Comparison of ENCODE assay signal across 20 cellular contexts in genomic region chr13:33321686-33322473, GRCh38. TPM values are rescaled to one million over a fixed set of nuclear protein-coding genes. Genes with fewer than 3 reads are reported as not detected.
A peak's percentile ranks its signal among the peaks of the same experiment; 100 is the strongest.
DNase-seq lines count a peak whose midpoint lies in the region; ATAC-seq and TF ChIP-seq lines count a peak whose summit lies in the region.
"Had no signal": no experiment of that assay in that cellular context is flagged by ENCODE, and none has a peak within 500 bp of the region (broad histone marks: within the 10 kb centered on the region; RNA-seq: fewer than 3 reads in every experiment).

No MANE protein-coding gene starts in this region.

- peaks cover 10% of the 10 kb centered on the region for H3K79me2 ChIP-seq in osteoblast (ENCODE audit: insufficient read depth, low read length)

- H3K4me3 ChIP-seq in breast epithelium (peak overlapping the region in 1 of 3 donors; percentile 49), fibroblast of pulmonary artery (replicated peaks; ENCODE audit: low read depth, low read length) (peak overlapping the region; percentile 36), osteoblast (ENCODE audit: insufficient read depth, low read length) (no peak overlapping the region), upper lobe of right lung (no peak overlapping the region)
- H3K4me3 ChIP-seq: colonic mucosa, GM23338 had no signal

- DNase-seq in breast epithelium (ENCODE audit: low spot score in 2 of 2), result no peak
- no peak for DNase-seq in MCF 10A (ENCODE audit: unreplicated experiment)
- DNase-seq in fibroblast of pulmonary artery (ENCODE audit: low read depth), result peak; percentile 71
- no peak for DNase-seq in osteoblast (ENCODE audit: insufficient read length, low spot score, missing footprints)
- DNase-seq in upper lobe of right lung, result no peak
- no peak for DNase-seq in SIG-M5 treated with dmso at 0.1 percent for 504 hours (lab: John Stamatoyannopoulos, UW; ENCODE audit: unreplicated experiment)
- DNase-seq in NK-92 treated with Interleukin-12 subunit alpha and Interleukin-12 subunit beta, amount 100 ng/mL, for 24 hours (lab: John Stamatoyannopoulos, UW), result no peak
- DNase-seq: 8988T; activated CD4-positive, alpha-beta T cell treated with anti-CD3 and anti-CD28 coated beads for 36 hours; activated T-cell treated with anti-CD3 and anti-CD28 coated beads, Interleukin-2, amount 50 U/mL, for 1 hour; colonic mucosa; erythroblast; KBM-7; NCI-H1436 treated with DMSO at 0.1 percent for 48 hours; NCI-H510A; stimulated activated CD4-positive, alpha-beta T cell treated with anti-CD3 and anti-CD28 coated beads, Interleukin-4, amount 100 ng/mL, for 1 hour had no signal

- ATAC-seq in upper lobe of right lung (no peak), GM18511 (IDR thresholded peaks at IDR 0.05; ENCODE audit: unreplicated experiment) (no peak)
- ATAC-seq: activated CD4-positive, alpha-beta T cell treated with anti-CD3 and anti-CD28 coated beads for 36 hours; GM23338; Panc1 had no signal

- H2AFZ ChIP-seq in osteoblast (ENCODE audit: low read length), result no peak overlapping the region
- H2AFZ ChIP-seq: GM23338 had no signal

- H3K27me3 ChIP-seq in breast epithelium (no peaks in the 10 kb centered on the region), osteoblast (ENCODE audit: insufficient read depth, low read length) (no peaks in the 10 kb centered on the region), upper lobe of right lung (no peaks in the 10 kb centered on the region)
- H3K27me3 ChIP-seq: colonic mucosa had no signal

- H3K27ac ChIP-seq in breast epithelium, result peak overlapping the region; percentile 35 to 66
- H3K27ac ChIP-seq in osteoblast (ENCODE audit: low read depth, low read length), result no peak overlapping the region
- H3K27ac ChIP-seq in upper lobe of right lung, result peak overlapping the region; percentile 33
- H3K27ac ChIP-seq: colonic mucosa had no signal

- H3K4me1 Mint-ChIP-seq in MCF 10A (ENCODE audit: insufficient read depth, unreplicated experiment), result peaks cover 4% of the 10 kb centered on the region
- H3K4me1 Mint-ChIP-seq: activated CD4-positive, alpha-beta T cell treated with anti-CD3 and anti-CD28 coated beads for 36 hours had no signal

- no peaks in the 10 kb centered on the region for H4K20me1 ChIP-seq in osteoblast (ENCODE audit: insufficient read depth, low read length)

- POLR2A ChIA-PET in MCF 10A (lab: Yijun Ruan, JAX), result interaction anchor here (0.7 kb wide), 1 partner anchor 222 kb away, joined by 3 read pairs; no protein-coding TSS in a partner anchor

- no peaks in the 10 kb centered on the region for H3K9me3 ChIP-seq in breast epithelium
- H3K9me3 ChIP-seq in osteoblast (ENCODE audit: low read depth, low read length), result no peaks in the 10 kb centered on the region
- no peaks in the 10 kb centered on the region for H3K9me3 ChIP-seq in upper lobe of right lung
- H3K9me3 ChIP-seq: colonic mucosa had no signal

- no peak for TF ChIP-seq POLR2A in breast epithelium (IDR thresholded peaks at IDR 0.05)

- no TSS peak for BruUV-seq in MCF 10A (replicated peaks; lab: Mats Ljungman, UMichigan)

- no peak overlapping the region for H3K27ac Mint-ChIP-seq in MCF 10A (ENCODE audit: low read depth, unreplicated experiment)
- H3K27ac Mint-ChIP-seq: activated CD4-positive, alpha-beta T cell treated with anti-CD3 and anti-CD28 coated beads for 36 hours; activated naive CD8-positive, alpha-beta T cell; GM23338 had no signal

- H3K4me2 ChIP-seq in osteoblast (ENCODE audit: insufficient read depth, low read length), result peak overlapping the region; percentile 1
- H3K4me2 ChIP-seq: GM23338 had no signal

- intact Hi-C loops in breast epithelium (cut with DNase I; ENCODE audit: low total_unique reads), result no loop called here
- intact Hi-C loops in MCF 10A (cut with micrococcal nuclease), result no loop called here
- intact Hi-C loops in upper lobe of right lung (cut with DNase I), result no loop called here

- H3K27me3 Mint-ChIP-seq in MCF 10A (ENCODE audit: insufficient read depth, unreplicated experiment), result no peaks in the 10 kb centered on the region
- H3K27me3 Mint-ChIP-seq: activated naive CD8-positive, alpha-beta T cell had no signal

- TF ChIP-seq CTCF in breast epithelium (IDR thresholded peaks at IDR 0.05), result no peak
- TF ChIP-seq CTCF in MCF 10A (IDR thresholded peaks at IDR 0.05; ENCODE audit: unreplicated experiment), result no peak
- TF ChIP-seq CTCF in fibroblast of pulmonary artery (IDR thresholded peaks at IDR 0.05; ENCODE audit: low read length, missing control alignments), result no peak
- no peak for TF ChIP-seq CTCF in osteoblast (IDR thresholded peaks at IDR 0.05; ENCODE audit: extremely low read depth, low read depth, low read length)
- no peak for TF ChIP-seq CTCF in upper lobe of right lung (IDR thresholded peaks at IDR 0.05)

- H3K36me3 ChIP-seq in breast epithelium (no peaks in the 10 kb centered on the region), osteoblast (ENCODE audit: insufficient read depth, low read length) (no peaks in the 10 kb centered on the region), upper lobe of right lung (no peaks in the 10 kb centered on the region)
- H3K36me3 ChIP-seq: colonic mucosa had no signal

- CTCF ChIA-PET in MCF 10A (lab: Yijun Ruan, JAX), result interaction anchor here (0.7 to 1.2 kb wide), 3 partner anchors 8 to 27 kb away, joined by 3 to 4 read pairs (median 3); no protein-coding TSS in a partner anchor

- H3K4me1 ChIP-seq in breast epithelium (no peaks in the 10 kb centered on the region), osteoblast (ENCODE audit: insufficient read depth, low read length) (no peaks in the 10 kb centered on the region), upper lobe of right lung (no peaks in the 10 kb centered on the region)
- H3K4me1 ChIP-seq: colonic mucosa had no signal

- no peak overlapping the region for H3K4me3 Mint-ChIP-seq in MCF 10A (ENCODE audit: unreplicated experiment)
- H3K4me3 Mint-ChIP-seq: activated CD4-positive, alpha-beta T cell treated with anti-CD3 and anti-CD28 coated beads for 36 hours; activated naive CD8-positive, alpha-beta T cell; GM23338 had no signal

- H3K9me3 Mint-ChIP-seq in MCF 10A (ENCODE audit: unreplicated experiment), result peaks cover 9% of the 10 kb centered on the region
- H3K9me3 Mint-ChIP-seq: GM23338 had no signal

- H3K36me3 Mint-ChIP-seq in MCF 10A (ENCODE audit: insufficient read depth, unreplicated experiment), result no peaks in the 10 kb centered on the region
- H3K36me3 Mint-ChIP-seq: activated naive CD8-positive, alpha-beta T cell had no signal

RNA-seq across cellular contexts. Expression of gene STARD13, which starts 36.3 kb away (rescaled TPM):
- total RNA-seq in breast epithelium (10 to 100 TPM; 42.4 to 62.3 (median 58.7) TPM), MCF 10A (2022) (26.3 and 31.9 TPM in 2 replicates), osteoblast (28.2 and 28.3 TPM in 2 replicates), upper lobe of right lung (60.4 TPM)
